Comparison of ENCODE assay signal across 8 cellular contexts in genomic region chr9:121286973-121287721, GRCh38. TPM values are rescaled to one million over a fixed set of nuclear protein-coding genes. Genes with fewer than 3 reads are reported as not detected.
DNase-seq lines count a peak whose midpoint lies in the region; ATAC-seq lines count a peak whose summit lies in the region.

No MANE protein-coding gene starts in this region.

- no peak overlapping the region for H3K4me3 Mint-ChIP-seq in activated T-cell treated with anti-CD3 and anti-CD28 coated beads, Interleukin-2, amount 50 U/mL, for 4 hours
- H3K4me3 Mint-ChIP-seq in activated T-helper 1 cell treated with anti-CD3 and anti-CD28 coated beads, Interleukin-12 subunit alpha, Interleukin-12 subunit beta, Interleukin-2, Interleukin-4 antibody, amounts not matched to agents 30 ng/mL and 10 ng/mL and 1 ng/mL, durations not matched to agents 14 hours and 24 hours and 36 hours = no peak overlapping the region

- H3K27ac Mint-ChIP-seq in activated T-helper 1 cell treated with anti-CD3 and anti-CD28 coated beads, Interleukin-12 subunit alpha, Interleukin-12 subunit beta, Interleukin-2, Interleukin-4 antibody, amounts not matched to agents 30 ng/mL and 10 ng/mL and 1 ng/mL, durations not matched to agents 14 hours and 24 hours and 36 hours = no peak overlapping the region

- H3K9me3 Mint-ChIP-seq in activated T-cell treated with anti-CD3 and anti-CD28 coated beads, Interleukin-2, amount 50 U/mL, for 4 hours = no peaks in the 10 kb centered on the region
- no peaks in the 10 kb centered on the region for H3K9me3 Mint-ChIP-seq in activated T-helper 1 cell treated with anti-CD3 and anti-CD28 coated beads, Interleukin-12 subunit alpha, Interleukin-12 subunit beta, Interleukin-2, Interleukin-4 antibody, amounts not matched to agents 30 ng/mL and 10 ng/mL and 1 ng/mL, durations not matched to agents 14 hours and 24 hours and 36 hours

- DNase-seq in DMS153 treated with DMSO at 0.1 percent for 48 hours (lab: John Stamatoyannopoulos, UW; ENCODE audit: unreplicated experiment) (peak; percentile 58), Kasumi-1 (lab: John Stamatoyannopoulos, UW) (peak; percentile 78 to 91), glomerular endothelial cell (ENCODE audit: extremely low read depth, low read depth, low spot score) (peak; percentile 93), occipital lobe (lab: John Stamatoyannopoulos, UW) (peak; percentile 82)
- DNase-seq in activated T-cell treated with anti-CD3 and anti-CD28 coated beads, Interleukin-2, amount 50 U/mL, for 4 hours = no peak
- DNase-seq in activated T-helper 1 cell treated with anti-CD3 and anti-CD28 coated beads, Interleukin-12 subunit alpha, Interleukin-12 subunit beta, Interleukin-2, Interleukin-4 antibody, amounts not matched to agents 30 ng/mL and 10 ng/mL and 1 ng/mL, durations not matched to agents 14 hours and 24 hours and 36 hours (ENCODE audit: low spot score) = no peak

- H3K4me1 Mint-ChIP-seq in activated T-cell treated with anti-CD3 and anti-CD28 coated beads, Interleukin-2, amount 50 U/mL, for 4 hours (ENCODE audit: low read depth) = peaks cover 18% of the 10 kb centered on the region
- peaks cover 25% of the 10 kb centered on the region for H3K4me1 Mint-ChIP-seq in activated T-helper 1 cell treated with anti-CD3 and anti-CD28 coated beads, Interleukin-12 subunit alpha, Interleukin-12 subunit beta, Interleukin-2, Interleukin-4 antibody, amounts not matched to agents 30 ng/mL and 10 ng/mL and 1 ng/mL, durations not matched to agents 14 hours and 24 hours and 36 hours (ENCODE audit: low read depth)

- ATAC-seq in activated T-cell treated with anti-CD3 and anti-CD28 coated beads, Interleukin-2, amount 50 U/mL, for 4 hours = peak; percentile 50 to 69
- ATAC-seq in GM21360 (IDR thresholded peaks at IDR 0.05; ENCODE audit: unreplicated experiment) = no peak
- no peak for ATAC-seq in GM21447 (IDR thresholded peaks at IDR 0.05; ENCODE audit: unreplicated experiment)

- no peaks in the 10 kb centered on the region for H3K36me3 Mint-ChIP-seq in activated T-cell treated with anti-CD3 and anti-CD28 coated beads, Interleukin-2, amount 50 U/mL, for 4 hours (ENCODE audit: insufficient read depth)
- peaks cover 3% of the 10 kb centered on the region for H3K36me3 Mint-ChIP-seq in activated T-helper 1 cell treated with anti-CD3 and anti-CD28 coated beads, Interleukin-12 subunit alpha, Interleukin-12 subunit beta, Interleukin-2, Interleukin-4 antibody, amounts not matched to agents 30 ng/mL and 10 ng/mL and 1 ng/mL, durations not matched to agents 14 hours and 24 hours and 36 hours (ENCODE audit: low read depth)

- intact Hi-C loops in activated T-helper 1 cell treated with anti-CD3 and anti-CD28 coated beads, Interleukin-12 subunit alpha, Interleukin-12 subunit beta, Interleukin-2, Interleukin-4 antibody, amounts not matched to agents 30 ng/mL and 10 ng/mL and 1 ng/mL, durations not matched to agents 14 hours and 24 hours and 36 hours (cut with micrococcal nuclease) = no loop called here

- no peaks in the 10 kb centered on the region for H3K27me3 Mint-ChIP-seq in activated T-cell treated with anti-CD3 and anti-CD28 coated beads, Interleukin-2, amount 50 U/mL, for 4 hours (ENCODE audit: low read depth)
- H3K27me3 Mint-ChIP-seq in activated T-helper 1 cell treated with anti-CD3 and anti-CD28 coated beads, Interleukin-12 subunit alpha, Interleukin-12 subunit beta, Interleukin-2, Interleukin-4 antibody, amounts not matched to agents 30 ng/mL and 10 ng/mL and 1 ng/mL, durations not matched to agents 14 hours and 24 hours and 36 hours (ENCODE audit: insufficient read depth) = no peaks in the 10 kb centered on the region

RNA-seq across cellular contexts. Expression of gene GSN, which starts 19.2 kb away (rescaled TPM):
- 1 to 10 TPM; 1.3 to 2.0 (median 1.9) TPM for total RNA-seq in activated T-cell treated with anti-CD3 and anti-CD28 coated beads, Interleukin-2, amount 50 U/mL, for 4 hours
- total RNA-seq in glomerular endothelial cell = 243 and 255 TPM in 2 replicates
- total RNA-seq in occipital lobe = 28.5 TPM
- 1.5 and 2.5 TPM in 2 replicates for total RNA-seq in activated T-helper 1 cell treated with anti-CD3 and anti-CD28 coated beads, Interleukin-12 subunit alpha, Interleukin-12 subunit beta, Interleukin-2, Interleukin-4 antibody, amounts not matched to agents 30 ng/mL and 10 ng/mL and 1 ng/mL, durations not matched to agents 14 hours and 24 hours and 36 hours

Comparison
In these comparisons a context has a peak if more than half of its experiments do, and no peak if none do; other contexts are left out.
1. DNase-seq: peak in DMS153 treated with DMSO at 0.1 percent for 48 hours (single experiment), Kasumi-1 (2 of 2), glomerular endothelial cell (single experiment) and occipital lobe (single experiment); none in activated T-cell treated with anti-CD3 and anti-CD28 coated beads, Interleukin-2, amount 50 U/mL, for 4 hours (single experiment) and activated T-helper 1 cell treated with anti-CD3 and anti-CD28 coated beads, Interleukin-12 subunit alpha, Interleukin-12 subunit beta, Interleukin-2, Interleukin-4 antibody, amounts not matched to agents 30 ng/mL and 10 ng/mL and 1 ng/mL, durations not matched to agents 14 hours and 24 hours and 36 hours (single experiment).
2. ATAC-seq: peak in activated T-cell treated with anti-CD3 and anti-CD28 coated beads, Interleukin-2, amount 50 U/mL, for 4 hours (2 of 2); none in GM21360 (single experiment) and GM21447 (single experiment).